20 cellular contexts compared by ENCODE assay signal in the genomic region with DNA sequence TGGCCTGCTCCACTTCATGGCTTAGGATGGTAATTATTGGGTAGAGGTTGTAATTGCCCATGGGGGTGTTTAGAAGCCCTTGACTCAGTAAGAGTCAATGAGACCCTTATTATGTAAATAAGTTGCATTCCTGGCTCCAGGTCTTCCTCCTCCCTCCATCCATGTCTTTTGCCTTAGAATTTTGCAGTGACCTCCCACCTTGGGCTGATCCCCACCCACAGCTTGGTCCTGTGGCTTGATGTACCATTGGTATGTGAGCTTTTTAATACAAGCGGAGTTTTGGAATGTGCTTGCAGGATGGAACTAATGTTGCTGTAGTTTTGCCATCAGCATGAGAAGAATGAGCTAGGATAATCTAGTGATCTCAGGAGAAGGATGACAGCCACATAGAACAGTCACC.
A peak's percentile ranks its signal among the peaks of the same experiment; 100 is the strongest.
DNase-seq lines count a peak whose midpoint lies in the region; ATAC-seq and TF ChIP-seq lines count a peak whose summit lies in the region.
"Had no signal": no experiment of that assay in that cellular context is flagged by ENCODE, and none has a peak within 500 bp of the region (broad histone marks: within the 10 kb centered on the region; RNA-seq: fewer than 3 reads in every experiment).

No MANE protein-coding gene starts in this region.

- H3K27me3 ChIP-seq in HUES64 (ENCODE audit: insufficient read depth, low read length) (no peaks in the 10 kb centered on the region), gastroesophageal sphincter (no peaks in the 10 kb centered on the region), rectal smooth muscle tissue (ENCODE audit: control insufficient read depth, insufficient read depth, low read length) (no peaks in the 10 kb centered on the region), BE2C (no peaks in the 10 kb centered on the region)
- H3K27me3 ChIP-seq: dorsolateral prefrontal cortex, left lung had no signal

- H3K27ac ChIP-seq in HUES64 (ENCODE audit: low read depth, low read length) (peak overlapping the region; percentile 57; the same call in 1 of the 2 replicates), gastroesophageal sphincter (peak overlapping the region in 3 of 4 donors; percentile 2 to 54 (median 29)), rectal smooth muscle tissue (ENCODE audit: low read depth, low read length) (peak overlapping the region; percentile 66)
- H3K27ac ChIP-seq: dorsolateral prefrontal cortex, parathyroid adenoma, PC-9 had no signal

- TF ChIP-seq CTCF in gastroesophageal sphincter (IDR thresholded peaks at IDR 0.05), result no peak
- TF ChIP-seq CTCF in BE2C (IDR thresholded peaks at IDR 0.05; ENCODE audit: low read depth, low read length), result no peak

- no peak for TF ChIP-seq EP300 in gastroesophageal sphincter (IDR thresholded peaks at IDR 0.05)

- 55% methylated on average over 1 of the region's 1 CpG for WGBS in HUES64
- WGBS in gastroesophageal sphincter (ENCODE audit: low coverage in 1 of 2), 2 donors, result no CpG with 5 or more reads among the region's 1 CpG

- H3K9ac ChIP-seq in HUES64 (ENCODE audit: low read depth, low read length) (no peak overlapping the region), rectal smooth muscle tissue (ENCODE audit: low read length) (no peak overlapping the region)
- H3K9ac ChIP-seq: parathyroid adenoma had no signal

- H3K4me1 ChIP-seq in HUES64 (ENCODE audit: insufficient read depth, low read length) (peaks cover 23% of the 10 kb centered on the region), gastroesophageal sphincter (peaks cover 0 to 39% (median 4%) of the 10 kb centered on the region in 3 donors), rectal smooth muscle tissue (ENCODE audit: control insufficient read depth, insufficient read depth, low read length) (peaks cover 9% of the 10 kb centered on the region), BE2C (peaks cover 6% of the 10 kb centered on the region)

- peaks cover 23% of the 10 kb centered on the region for H3K36me3 ChIP-seq in HUES64 (ENCODE audit: insufficient read depth, low read length)
- peaks cover 0 to 26% of the 10 kb centered on the region in 2 donors for H3K36me3 ChIP-seq in gastroesophageal sphincter
- H3K36me3 ChIP-seq in rectal smooth muscle tissue (ENCODE audit: control insufficient read depth, insufficient read depth, low read length), result peaks cover 2% of the 10 kb centered on the region
- peaks cover 8% of the 10 kb centered on the region; the same call in 1 of the 2 replicates for H3K36me3 ChIP-seq in BE2C

- no peak for TF ChIP-seq POLR2A in gastroesophageal sphincter (IDR thresholded peaks at IDR 0.05)

- DNase-seq in EH (ENCODE audit: low read depth), result peak; percentile 37
- DNase-seq in BE2C, result no peak
- no peak for DNase-seq in T-helper 9 cell
- DNase-seq in NCI-H2081 treated with DMSO at 0.1 percent for 48 hours (lab: John Stamatoyannopoulos, UW), result no peak
- no peak for DNase-seq in SW480 (ENCODE audit: low spot score)
- DNase-seq: activated B cell treated with CpG ODN at 0.5 μM for 24 hours; activated CD4-positive, alpha-beta memory T cell treated with anti-CD3 and anti-CD28 coated beads for 36 hours; activated naive CD8-positive, alpha-beta T cell treated with anti-CD3 and anti-CD28 coated beads for 36 hours; dorsolateral prefrontal cortex; glutamatergic neuron; immature natural killer cell; left lung; NCI-H2029 treated with DMSO at 0.1 percent for 48 hours; PC-9; SHP77; T1000 had no signal

- no peak for ATAC-seq in gastroesophageal sphincter

- H3K9me3 ChIP-seq in HUES64 (ENCODE audit: insufficient read depth, low read depth, low read length) (no peaks in the 10 kb centered on the region), gastroesophageal sphincter (no peaks in the 10 kb centered on the region), BE2C (no peaks in the 10 kb centered on the region)
- H3K9me3 ChIP-seq: left lung had no signal

- H3K4me3 ChIP-seq in HUES64 (ENCODE audit: low read length) (no peak overlapping the region), gastroesophageal sphincter (no peak overlapping the region), rectal smooth muscle tissue (ENCODE audit: low read length) (no peak overlapping the region), BE2C (ENCODE audit: low read depth, low read length) (no peak overlapping the region)
- H3K4me3 ChIP-seq: dorsolateral prefrontal cortex, left lung, PC-9 had no signal
